ENCODE assay signal across 34 cellular contexts in genomic region chr11:63180536-63180935, GRCh38. TPM values are rescaled to one million over a fixed set of nuclear protein-coding genes. Genes with fewer than 3 reads are reported as not detected.
"Had no signal": no experiment of that assay in that cellular context is flagged by ENCODE, and none has a peak within 500 bp of the region (broad histone marks: within the 10 kb centered on the region; RNA-seq: fewer than 3 reads in every experiment).

No MANE protein-coding gene starts in this region.

- H3K27ac ChIP-seq: brain microvascular endothelial cell, SJCRH30, SK-N-MC, WERI-Rb-1 had no signal

- H3K9me3 ChIP-seq: SJCRH30 had no signal

- ATAC-seq: activated CD8-positive, alpha-beta T cell treated with anti-CD3 and anti-CD28 coated beads for 36 hours; activated T-cell treated with anti-CD3 and anti-CD28 coated beads, Interleukin-2, amount 50 U/mL, for 72 hours; activated T-helper 17 cell treated with anti-CD3 and anti-CD28 coated beads, Interleukin-2, amount 50 U/mL, for 72 hours had no signal

- H3K4me3 ChIP-seq: SJCRH30, SK-N-MC had no signal

- H3K4me1 ChIP-seq: SJCRH30 had no signal

- H3K27me3 ChIP-seq: brain microvascular endothelial cell, SJCRH30 had no signal

- DNase-seq: activated CD4-positive, alpha-beta T cell treated with anti-CD3 and anti-CD28 coated beads, Interleukin-2, amount 10 ng/mL, durations not matched to agents 24 days and 14 days; activated CD4-positive, alpha-beta T cell treated with anti-CD3 and anti-CD28 coated beads, Interleukin-2, amount 50 U/mL, for 4 hours; activated CD8-positive, alpha-beta T cell treated with anti-CD3 and anti-CD28 coated beads for 36 hours; activated effector memory CD4-positive, alpha-beta T cell treated with anti-CD3 and anti-CD28 coated beads, Interleukin-2, amount 50 U/mL, for 16 hours; activated naive CD4-positive, alpha-beta T cell; activated naive CD4-positive, alpha-beta T cell treated with anti-CD3 and anti-CD28 coated beads, Interleukin-2, amount 50 U/mL, for 16 hours; activated naive CD8-positive, alpha-beta T cell treated with anti-CD3 and anti-CD28 coated beads for 36 hours; activated T-cell treated with anti-CD3 and anti-CD28 coated beads, Interleukin-2, amount 50 U/mL, for 1 hour; activated T-cell treated with anti-CD3 and anti-CD28 coated beads, Interleukin-2, amount 50 U/mL, for 72 hours; amniotic stem cell; aorta; brain microvascular endothelial cell; central memory CD4-positive, alpha-beta T cell; Karpas-422; NCI-H1048; NCI-H1105 treated with DMSO at 0.1 percent for 48 hours; NCI-H1436; NCI-H1694 treated with DMSO at 0.1 percent for 48 hours; NCI-H2029; NCI-H510A; NCI-H526; NCI-H748 treated with DMSO at 0.1 percent for 48 hours; OCI-M1; SHP77; SJCRH30; T1000; WERI-Rb-1 had no signal

- H3K36me3 ChIP-seq: brain microvascular endothelial cell, SJCRH30, WERI-Rb-1 had no signal

RNA-seq across cellular contexts. Expression of gene SLC22A24, which starts 36.5 kb away (rescaled TPM):
- total RNA-seq: activated CD4-positive, alpha-beta T cell treated with anti-CD3 and anti-CD28 coated beads, Interleukin-2, amount 10 ng/mL, durations not matched to agents 24 days and 14 days; activated CD8-positive, alpha-beta memory T cell treated with anti-CD3 and anti-CD28 coated beads for 36 hours; activated CD8-positive, alpha-beta T cell treated with anti-CD3 and anti-CD28 coated beads for 36 hours; activated naive CD8-positive, alpha-beta T cell treated with anti-CD3 and anti-CD28 coated beads for 36 hours; activated T-cell treated with anti-CD3 and anti-CD28 coated beads, Interleukin-2, amount 50 U/mL, for 72 hours; activated T-helper 17 cell treated with anti-CD3 and anti-CD28 coated beads, Interleukin-2, amount 50 U/mL, for 72 hours; aorta; cerebellum; MCF 10A; SJCRH30; T-helper 1 cell treated with Interleukin-12 subunit alpha and Interleukin-12 subunit beta and Interleukin-4 antibody, amounts not matched to agents 30 ng/mL and 1 ng/mL, for 36 hours; T-helper 2 cell treated with Interferon-gamma antibody and Interleukin-4, amounts not matched to agents 100 ng/mL and 5 ng/mL, for 36 hours had no signal
- polyA plus RNA-seq: aorta had no signal
